12 cellular contexts compared by ENCODE assay signal in the genomic region with DNA sequence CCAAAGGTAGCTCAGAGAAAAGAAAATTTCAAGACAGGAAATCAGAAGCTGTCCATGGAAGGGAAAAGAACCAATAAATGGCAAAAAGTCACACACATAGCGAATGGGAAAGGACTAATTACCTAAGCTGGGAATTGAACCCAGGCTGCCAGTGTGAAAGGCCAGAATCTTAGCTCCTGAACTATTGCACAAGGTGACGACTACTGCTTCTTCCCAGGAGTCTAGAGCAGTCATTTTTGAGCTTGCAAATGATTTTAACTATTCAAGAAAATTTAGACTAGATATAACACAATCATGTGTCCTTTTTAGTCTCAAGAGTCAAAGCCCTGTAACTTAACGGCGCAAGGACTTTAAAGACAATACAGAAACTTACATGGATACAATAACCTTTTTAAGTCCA. TPM values are rescaled to one million over a fixed set of nuclear protein-coding genes. Genes with fewer than 3 reads are reported as not detected.
DNase-seq lines count a peak whose midpoint lies in the region; ATAC-seq and TF ChIP-seq lines count a peak whose summit lies in the region.
"Had no signal": no experiment of that assay in that cellular context is flagged by ENCODE, and none has a peak within 500 bp of the region (broad histone marks: within the 10 kb centered on the region; RNA-seq: fewer than 3 reads in every experiment).

No MANE protein-coding gene starts in this region.

- RAD21 ChIA-PET in HCT116 (lab: Charles Lee; ENCODE audit: low non-redundant PET in 1 of 2, low total read pairs in 2 of 2, uncharacterized antibody in 2 of 2, unreplicated experiment in 2 of 2): no interaction called here

- H4K91ac ChIP-seq in mesenchymal stem cell (ENCODE audit: low read length): no peak overlapping the region

- POLR2A ChIA-PET in HCT116 (lab: Charles Lee) (no interaction called here), PC-3 (lab: Charles Lee; ENCODE audit: unreplicated experiment) (interaction anchor here (0.7 kb wide), 1 partner anchor 19 kb away, joined by 6 read pairs; no protein-coding TSS in a partner anchor)

- H3K9me3 ChIP-seq in HCT116 (ENCODE audit: control insufficient read depth in 1 of 2, insufficient read depth in 1 of 2, low read depth in 1 of 2, low read length in 2 of 2): no peaks in the 10 kb centered on the region
- no peaks in the 10 kb centered on the region for H3K9me3 ChIP-seq in PC-3 (ENCODE audit: low read length)
- H3K9me3 ChIP-seq in mesenchymal stem cell (ENCODE audit: control insufficient read depth, low read length): no peaks in the 10 kb centered on the region
- H3K9me3 ChIP-seq: esophagus squamous epithelium had no signal

- BruUV-seq in HCT116 (replicated peaks; lab: Mats Ljungman, UMichigan) (no TSS peak), PC-3 (replicated peaks; lab: Mats Ljungman, UMichigan) (no TSS peak)

- no peak overlapping the region for H2BK120ac ChIP-seq in mesenchymal stem cell (ENCODE audit: low read depth, low read length)

- H3K36me3 ChIP-seq in HCT116 (ENCODE audit: control insufficient read depth in 1 of 2, insufficient read depth in 2 of 2, low read length in 2 of 2) (no peaks in the 10 kb centered on the region), PC-3 (ENCODE audit: low read depth, low read length) (no peaks in the 10 kb centered on the region), mesenchymal stem cell (ENCODE audit: control insufficient read depth in 1 of 2, insufficient read depth in 2 of 2, low read depth in 1 of 2, low read length in 2 of 2) (no peaks in the 10 kb centered on the region)
- H3K36me3 ChIP-seq: esophagus squamous epithelium had no signal

- no peak overlapping the region for H2BK15ac ChIP-seq in mesenchymal stem cell (ENCODE audit: low read depth, poor library complexity, severe bottlenecking)

- no peaks in the 10 kb centered on the region for H3K9me2 ChIP-seq in HCT116 (ENCODE audit: insufficient read depth)
- no peaks in the 10 kb centered on the region for H3K9me2 ChIP-seq in PC-3 (replicated peaks; ENCODE audit: low read length)

- H3K79me1 ChIP-seq in mesenchymal stem cell (replicated peaks; ENCODE audit: low read length, poor library complexity, severe bottlenecking): no peaks in the 10 kb centered on the region

- no peak overlapping the region for H4K8ac ChIP-seq in mesenchymal stem cell (ENCODE audit: low read length)

- ATAC-seq in HCT116 (no peak), PC-3 (no peak), GM21529 (IDR thresholded peaks at IDR 0.05; ENCODE audit: unreplicated experiment) (no peak), left lobe of liver (no peak)

- H2BK12ac ChIP-seq in mesenchymal stem cell (ENCODE audit: low read length in 2 of 2): no peak overlapping the region

- H2BK5ac ChIP-seq in mesenchymal stem cell (ENCODE audit: low read depth, low read length, poor library complexity, severe bottlenecking): no peak overlapping the region

- no peak overlapping the region for H3K23ac ChIP-seq in mesenchymal stem cell (ENCODE audit: low read length in 2 of 2)

- H2AK5ac ChIP-seq in mesenchymal stem cell (ENCODE audit: low read length, severe bottlenecking): no peak overlapping the region

- TF ChIP-seq CTCF in HCT116 (IDR thresholded peaks at IDR 0.05 in 2 of 3, conservative IDR thresholded peaks at IDR 0.05 in 1 of 3; ENCODE audit: borderline replicate concordance in 1 of 3, insufficient read depth in 1 of 3, low read depth in 2 of 3, low read length in 2 of 3): no peak
- no peak for TF ChIP-seq CTCF in PC-3 (conservative IDR thresholded peaks at IDR 0.05; ENCODE audit: low read depth, low read length)
- no peak for TF ChIP-seq CTCF in fibroblast of pulmonary artery (IDR thresholded peaks at IDR 0.05; ENCODE audit: low read length, missing control alignments)

- DNase-seq in DMS 273 (lab: John Stamatoyannopoulos, UW; ENCODE audit: unreplicated experiment) (peak; percentile 84), HCT116 (ENCODE audit: low read depth, low spot score) (no peak), PC-3 (peak; percentile 48), fibroblast of pulmonary artery (ENCODE audit: low read depth) (peak; percentile 10), epidermal melanocyte (ENCODE audit: insufficient read length, low spot score) (no peak), mesenchymal stem cell (no peak), left lobe of liver (ENCODE audit: low spot score) (no peak)
- DNase-seq: activated naive CD4-positive, alpha-beta T cell treated with anti-CD3 and anti-CD28 coated beads for 36 hours; CD4-positive, alpha-beta memory T cell; esophagus squamous epithelium; Karpas-422 had no signal

- WGBS in mesenchymal stem cell: 93% methylated on average over 1 of the region's 4 CpGs

- H3F3A ChIP-seq in PC-3 (ENCODE audit: low read length, unreplicated experiment): no peaks in the 10 kb centered on the region

- no peak overlapping the region for H3K4ac ChIP-seq in mesenchymal stem cell (ENCODE audit: low read depth in 1 of 2, low read length in 2 of 2)

- H3K4me1 ChIP-seq in HCT116 (ENCODE audit: control insufficient read depth in 1 of 2, insufficient read depth in 2 of 2, low read length in 2 of 2) (no peaks in the 10 kb centered on the region), PC-3 (ENCODE audit: insufficient read depth, low read length) (no peaks in the 10 kb centered on the region), mesenchymal stem cell (ENCODE audit: control insufficient read depth, insufficient read depth, low read depth, low read length) (no peaks in the 10 kb centered on the region)
- H3K4me1 ChIP-seq: esophagus squamous epithelium had no signal

- H3K14ac ChIP-seq in mesenchymal stem cell (ENCODE audit: low read length in 2 of 2): no peak overlapping the region

- H3K9ac ChIP-seq in HCT116 (ENCODE audit: low read length) (no peak overlapping the region), PC-3 (ENCODE audit: low read length) (no peak overlapping the region), mesenchymal stem cell (ENCODE audit: low read length) (no peak overlapping the region)

- H4K20me1 ChIP-seq in HCT116 (ENCODE audit: insufficient read depth): no peaks in the 10 kb centered on the region
- H4K20me1 ChIP-seq in PC-3 (ENCODE audit: low read length): no peaks in the 10 kb centered on the region

- H3K27ac ChIP-seq in HCT116 (ENCODE audit: low read depth, low read length) (no peak overlapping the region), PC-3 (ENCODE audit: low read length) (no peak overlapping the region), mesenchymal stem cell (ENCODE audit: low read length, poor library complexity, severe bottlenecking) (no peak overlapping the region)
- H3K27ac ChIP-seq: esophagus squamous epithelium had no signal

- H3K18ac ChIP-seq in mesenchymal stem cell (ENCODE audit: low read depth in 1 of 2, low read length in 2 of 2): no peak overlapping the region

- TF ChIP-seq RAD21 in HCT116 (IDR thresholded peaks at IDR 0.05; ENCODE audit: low read depth): no peak

- no peak for TF ChIP-seq POLR2A in HCT116 (IDR thresholded peaks at IDR 0.05; ENCODE audit: borderline replicate concordance, extremely low read depth, insufficient read depth, insufficient read length)

- no peak overlapping the region for H2AFZ ChIP-seq in HCT116 (ENCODE audit: low read depth, low read length, poor library complexity, severe bottlenecking)
- peak overlapping the region; percentile 57; the same call in 1 of the 2 replicates for H2AFZ ChIP-seq in PC-3 (ENCODE audit: low read length)
- no peak overlapping the region for H2AFZ ChIP-seq in mesenchymal stem cell (ENCODE audit: low read depth, low read length)

- H3K27me3 ChIP-seq in HCT116 (ENCODE audit: insufficient read depth, low read length) (no peaks in the 10 kb centered on the region), PC-3 (ENCODE audit: low read length) (peaks cover 8% of the 10 kb centered on the region; the same call in 1 of the 2 replicates), mesenchymal stem cell (ENCODE audit: control insufficient read depth in 1 of 2, insufficient read depth in 1 of 2, low read length in 2 of 2) (peaks cover 0 to 18% of the 10 kb centered on the region in 2 experiments)
- H3K27me3 ChIP-seq: esophagus squamous epithelium had no signal

- CTCF ChIA-PET in HCT116 (lab: Charles Lee) (interaction anchor here (0.9 kb wide), 1 partner anchor 12 kb away, joined by 3 read pairs; no protein-coding TSS in a partner anchor), PC-3 (lab: Charles Lee) (no interaction called here)

- H3K4me2 ChIP-seq in HCT116 (ENCODE audit: low read length): no peak overlapping the region
- peak overlapping the region; percentile 78 for H3K4me2 ChIP-seq in PC-3 (ENCODE audit: low read length)
- no peak overlapping the region for H3K4me2 ChIP-seq in mesenchymal stem cell (ENCODE audit: low read length, poor library complexity, severe bottlenecking)

- intact Hi-C loops in HCT116 (cut with micrococcal nuclease): no loop called here
- intact Hi-C loops in PC-3 (cut with micrococcal nuclease): no loop called here

- H3K4me3 ChIP-seq in HCT116 (replicated peaks in 1 of 2; ENCODE audit: low read depth in 1 of 2, low read length in 2 of 2) (no peak overlapping the region), PC-3 (ENCODE audit: low read length) (peak overlapping the region; percentile 63), fibroblast of pulmonary artery (replicated peaks; ENCODE audit: low read depth, low read length) (no peak overlapping the region), mesenchymal stem cell (ENCODE audit: insufficient read depth in 1 of 2, low read depth in 1 of 2, low read length in 2 of 2) (no peak overlapping the region)
- H3K4me3 ChIP-seq: esophagus squamous epithelium had no signal

- H3K79me2 ChIP-seq in HCT116 (ENCODE audit: insufficient read depth, low read length) (no peaks in the 10 kb centered on the region), PC-3 (ENCODE audit: low read length) (no peaks in the 10 kb centered on the region)

TF ChIP-seq in HCT116, 20 proteins besides CTCF, POLR2A, EP300 and RAD21:
- peak; percentile 63; the same call in 1 of the 2 replicates for TF ChIP-seq ATF3 (IDR thresholded peaks at IDR 0.05)
- TF ChIP-seq POLR2AphosphoS5 (IDR thresholded peaks at IDR 0.05; ENCODE audit: low read depth, low read length): no peak
TF ChIP-seq in HCT116: peak in this region for 1.

RNA-seq across cellular contexts. Expression of gene ZNF81, which starts 34.1 kb away (rescaled TPM):
- total RNA-seq in HCT116 (2021; ENCODE audit: unreplicated experiment) (4.8 TPM), PC-3 (2014; rRNA removed) (4.4 and 9.5 TPM in 2 replicates), left lobe of liver (5.3 TPM)
- polyA plus RNA-seq in HCT116 (2012): 1.2 and 1.3 TPM in 2 replicates
- polyA plus RNA-seq in mesenchymal stem cell (2013, experiment 1 of 2): 2.8 TPM
- 3.2 TPM for polyA plus RNA-seq in mesenchymal stem cell (2013, experiment 2 of 2)

Comparison
In these comparisons a context has a peak if more than half of its experiments do, and no peak if none do; other contexts are left out.
1. DNase-seq: peak in DMS 273 (single experiment), PC-3 (single experiment) and fibroblast of pulmonary artery (single experiment); none in HCT116 (single experiment), epidermal melanocyte (single experiment), mesenchymal stem cell (single experiment) and left lobe of liver (single experiment).